33 cellular contexts compared by ENCODE assay signal in genomic region chr20:57508381-57508780, GRCh38. TPM values are rescaled to one million over a fixed set of nuclear protein-coding genes. Genes with fewer than 3 reads are reported as not detected.
"Had no signal": no experiment of that assay in that cellular context is flagged by ENCODE, and none has a peak within 500 bp of the region (broad histone marks: within the 10 kb centered on the region; RNA-seq: fewer than 3 reads in every experiment).

No MANE protein-coding gene starts in this region.

- DNase-seq: activated CD4-positive, alpha-beta T cell treated with anti-CD3 and anti-CD28 coated beads, Interleukin-2, amount 10 ng/mL, durations not matched to agents 24 days and 14 days; activated CD4-positive, alpha-beta T cell treated with anti-CD3 and anti-CD28 coated beads, Interleukin-2, amount 50 U/mL, for 4 hours; activated CD8-positive, alpha-beta T cell treated with anti-CD3 and anti-CD28 coated beads, Interleukin-2, amount 10 ng/mL, durations not matched to agents 7 days and 5 days; activated gamma-delta T cell; activated naive CD4-positive, alpha-beta T cell treated with Interleukin-2 at 50 U/mL for 16 hours; activated naive CD8-positive, alpha-beta T cell treated with anti-CD3 and anti-CD28 coated beads, Interleukin-2, amount 10 ng/mL, durations not matched to agents 7 days and 5 days; activated T-cell treated with anti-CD3 and anti-CD28 coated beads, Interleukin-2, amount 50 U/mL, for 24 hours; body of pancreas; KBM-7; MM.1S; MV-4-11; NCI-H1092; NCI-H1436 treated with DMSO at 0.1 percent for 48 hours; NCI-H1694 treated with DMSO at 0.1 percent for 48 hours; NCI-H2029; NCI-H345; NCI-H69; NK-92 treated with Interleukin-12 subunit alpha and Interleukin-12 subunit beta, amount 100 ng/mL, for 24 hours; PC-3; SIG-M5; SW 1271; T-helper 1 cell; T1000 had no signal

- H3K27me3 ChIP-seq: body of pancreas, breast epithelium had no signal

- H3K4me1 Mint-ChIP-seq: activated CD4-positive, alpha-beta T cell treated with anti-CD3 and anti-CD28 coated beads, Interleukin-2, amount 10 ng/mL, durations not matched to agents 24 days and 14 days; activated naive CD4-positive, alpha-beta T cell treated with anti-CD3 and anti-CD28 coated beads, Interleukin-2, amount 50 U/mL, for 24 hours had no signal

- H3K36me3 ChIP-seq: breast epithelium had no signal

- H3K36me3 Mint-ChIP-seq: activated naive CD4-positive, alpha-beta T cell treated with anti-CD3 and anti-CD28 coated beads, Interleukin-2, amount 50 U/mL, for 24 hours; activated naive CD8-positive, alpha-beta T cell treated with anti-CD3 and anti-CD28 coated beads, Interleukin-2, amount 10 ng/mL, durations not matched to agents 7 days and 5 days had no signal

- H3K4me1 ChIP-seq: body of pancreas, breast epithelium had no signal

- H3K9me3 Mint-ChIP-seq: activated CD4-positive, alpha-beta T cell treated with anti-CD3 and anti-CD28 coated beads, Interleukin-2, amount 10 ng/mL, durations not matched to agents 24 days and 14 days; activated naive CD4-positive, alpha-beta T cell treated with anti-CD3 and anti-CD28 coated beads, Interleukin-2, amount 50 U/mL, for 24 hours; activated naive CD8-positive, alpha-beta T cell treated with anti-CD3 and anti-CD28 coated beads, Interleukin-2, amount 10 ng/mL, durations not matched to agents 7 days and 5 days; activated T-cell treated with anti-CD3 and anti-CD28 coated beads, Interleukin-2, amount 50 U/mL, for 24 hours; activated T-helper 2 cell treated with anti-CD3 and anti-CD28 coated beads, Interferon-gamma antibody, Interleukin-2, Interleukin-4, amounts not matched to agents 10 μg/mL and 5 μg/mL and 100 μg/mL, durations not matched to agents 14 hours and 24 hours and 36 hours had no signal

- H3K4me3 ChIP-seq: body of pancreas, breast epithelium had no signal

- H3K4me3 Mint-ChIP-seq: activated CD4-positive, alpha-beta T cell treated with anti-CD3 and anti-CD28 coated beads, Interleukin-2, amount 10 ng/mL, durations not matched to agents 24 days and 14 days; activated CD8-positive, alpha-beta T cell treated with anti-CD3 and anti-CD28 coated beads, Interleukin-2, amount 10 ng/mL, durations not matched to agents 7 days and 5 days; activated naive CD4-positive, alpha-beta T cell treated with anti-CD3 and anti-CD28 coated beads, Interleukin-2, amount 50 U/mL, for 24 hours; activated naive CD8-positive, alpha-beta T cell treated with anti-CD3 and anti-CD28 coated beads, Interleukin-2, amount 10 ng/mL, durations not matched to agents 7 days and 5 days; activated T-cell treated with anti-CD3 and anti-CD28 coated beads, Interleukin-2, amount 50 U/mL, for 24 hours had no signal

- H3K9me3 ChIP-seq: body of pancreas, breast epithelium had no signal

- ATAC-seq: activated CD8-positive, alpha-beta T cell treated with anti-CD3 and anti-CD28 coated beads, Interleukin-2, amount 10 ng/mL, durations not matched to agents 7 days and 5 days; body of pancreas; Right ventricle myocardium inferior had no signal

- H3K27ac ChIP-seq: body of pancreas, breast epithelium, RWPE1 had no signal

- H3K27ac Mint-ChIP-seq: activated CD4-positive, alpha-beta T cell treated with anti-CD3 and anti-CD28 coated beads, Interleukin-2, amount 10 ng/mL, durations not matched to agents 24 days and 14 days; activated CD8-positive, alpha-beta T cell treated with anti-CD3 and anti-CD28 coated beads, Interleukin-2, amount 10 ng/mL, durations not matched to agents 7 days and 5 days; activated naive CD4-positive, alpha-beta T cell treated with anti-CD3 and anti-CD28 coated beads, Interleukin-2, amount 50 U/mL, for 24 hours; activated naive CD8-positive, alpha-beta T cell treated with anti-CD3 and anti-CD28 coated beads, Interleukin-2, amount 10 ng/mL, durations not matched to agents 7 days and 5 days; activated T-cell treated with anti-CD3 and anti-CD28 coated beads, Interleukin-2, amount 50 U/mL, for 24 hours; activated T-helper 2 cell treated with anti-CD3 and anti-CD28 coated beads, Interferon-gamma antibody, Interleukin-2, Interleukin-4, amounts not matched to agents 10 μg/mL and 5 μg/mL and 100 μg/mL, durations not matched to agents 14 hours and 24 hours and 36 hours had no signal

RNA-seq across cellular contexts. Expression of gene CTCFL, which starts 16.6 kb away (rescaled TPM):
- total RNA-seq: activated CD4-positive, alpha-beta T cell treated with anti-CD3 and anti-CD28 coated beads, Interleukin-2, amount 10 ng/mL, durations not matched to agents 24 days and 14 days; activated CD8-positive, alpha-beta T cell treated with anti-CD3 and anti-CD28 coated beads, Interleukin-2, amount 10 ng/mL, durations not matched to agents 7 days and 5 days; activated naive CD8-positive, alpha-beta T cell treated with anti-CD3 and anti-CD28 coated beads, Interleukin-2, amount 10 ng/mL, durations not matched to agents 7 days and 5 days; activated T-helper 2 cell treated with anti-CD3 and anti-CD28 coated beads, Interferon-gamma antibody, Interleukin-2, Interleukin-4, amounts not matched to agents 10 μg/mL and 5 μg/mL and 100 μg/mL, durations not matched to agents 14 hours and 24 hours and 36 hours; astrocyte; body of pancreas; breast epithelium; cardiac septum; LHCN-M2; NCI-H460; PC-3; Right ventricle myocardium inferior; T-helper 2 cell treated with Interferon-gamma antibody and Interleukin-4, amounts not matched to agents 100 ng/mL and 5 ng/mL, for 36 hours had no signal

RNA-seq across cellular contexts. Expression of gene PCK1, which starts 52.5 kb away (rescaled TPM):
- total RNA-seq: activated CD4-positive, alpha-beta T cell treated with anti-CD3 and anti-CD28 coated beads, Interleukin-2, amount 10 ng/mL, durations not matched to agents 24 days and 14 days; activated CD8-positive, alpha-beta T cell treated with anti-CD3 and anti-CD28 coated beads, Interleukin-2, amount 10 ng/mL, durations not matched to agents 7 days and 5 days; activated naive CD8-positive, alpha-beta T cell treated with anti-CD3 and anti-CD28 coated beads, Interleukin-2, amount 10 ng/mL, durations not matched to agents 7 days and 5 days; activated T-helper 2 cell treated with anti-CD3 and anti-CD28 coated beads, Interferon-gamma antibody, Interleukin-2, Interleukin-4, amounts not matched to agents 10 μg/mL and 5 μg/mL and 100 μg/mL, durations not matched to agents 14 hours and 24 hours and 36 hours; astrocyte; LHCN-M2; PC-3; T-helper 2 cell treated with Interferon-gamma antibody and Interleukin-4, amounts not matched to agents 100 ng/mL and 5 ng/mL, for 36 hours had no signal
